ENCODE assay signal across 11 cellular contexts in the genomic region with DNA sequence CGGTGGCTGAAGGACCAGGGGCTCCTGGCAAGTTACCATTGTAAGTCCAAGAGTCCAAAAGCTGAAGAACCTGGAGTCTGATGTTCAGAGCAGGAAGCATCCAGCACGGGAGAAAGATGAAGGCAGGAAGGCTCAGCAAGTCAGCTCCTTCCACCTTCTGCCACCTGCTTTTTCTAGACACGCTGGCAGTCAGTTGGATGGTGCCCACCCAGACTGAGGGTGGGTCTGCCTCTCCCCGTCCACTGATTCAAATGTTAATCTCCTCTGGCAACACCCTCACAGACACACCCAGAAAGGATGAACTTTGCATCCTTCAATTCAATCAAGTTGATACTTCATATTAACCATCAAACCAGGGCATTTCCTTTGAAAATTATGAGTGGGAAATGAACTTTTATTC.
"Had no signal": no experiment of that assay in that cellular context is flagged by ENCODE, and none has a peak within 500 bp of the region (broad histone marks: within the 10 kb centered on the region; RNA-seq: fewer than 3 reads in every experiment).

No MANE protein-coding gene starts in this region.

- H3K27ac ChIP-seq: GM23248 had no signal

- ATAC-seq: GM23338, HCT116 had no signal

- H3K9me3 ChIP-seq: HAP-1 had no signal

- H3K4me1 ChIP-seq: HAP-1 had no signal

- H3K36me3 ChIP-seq: HAP-1 had no signal

- FAIRE-seq: H1, H54 had no signal

- DNase-seq: GM23248, GOT3, H7, H9, HCEC 1CT, HFFc6 had no signal

- H3K4me3 ChIP-seq: GM23248, GM23338, HAP-1 had no signal
